31 cellular contexts compared by ENCODE assay signal in the genomic region with DNA sequence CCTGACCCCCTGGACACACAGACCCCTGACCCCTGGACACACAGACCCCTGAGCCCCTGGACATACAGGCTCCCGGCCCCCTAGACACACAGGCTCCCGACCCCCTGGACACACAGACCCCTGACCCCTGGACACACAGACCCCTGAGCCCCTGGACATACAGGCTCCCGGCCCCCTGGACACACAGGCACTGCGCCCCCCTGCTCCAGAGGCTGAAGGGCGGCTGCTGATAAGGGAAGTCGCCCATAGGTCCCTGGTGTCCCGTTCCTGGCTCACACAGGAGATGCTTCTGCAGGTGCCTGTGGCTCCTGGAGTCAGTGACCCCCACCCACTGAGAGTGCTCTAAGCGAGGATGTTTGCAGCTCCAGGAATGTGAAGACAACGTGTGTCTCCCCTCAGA.
"Had no signal": no experiment of that assay in that cellular context is flagged by ENCODE, and none has a peak within 500 bp of the region (broad histone marks: within the 10 kb centered on the region; RNA-seq: fewer than 3 reads in every experiment).

No MANE protein-coding gene starts in this region.

- H3K27me3 Mint-ChIP-seq: activated CD4-positive, alpha-beta T cell treated with anti-CD3 and anti-CD28 coated beads for 36 hours; activated CD4-positive, alpha-beta T cell treated with anti-CD3 and anti-CD28 coated beads, Interleukin-2, amount 10 ng/mL, durations not matched to agents 7 days and 5 days; activated naive CD8-positive, alpha-beta T cell treated with anti-CD3 and anti-CD28 coated beads, Interleukin-2, amount 10 ng/mL, durations not matched to agents 7 days and 5 days had no signal

- H3K36me3 ChIP-seq: cardiac muscle cell, Peyer's patch had no signal

- H3K4me3 Mint-ChIP-seq: activated CD4-positive, alpha-beta T cell treated with anti-CD3 and anti-CD28 coated beads for 36 hours; activated CD4-positive, alpha-beta T cell treated with anti-CD3 and anti-CD28 coated beads, Interleukin-2, amount 10 ng/mL, durations not matched to agents 7 days and 5 days; activated CD8-positive, alpha-beta T cell treated with anti-CD3 and anti-CD28 coated beads, Interleukin-2, amount 10 ng/mL, durations not matched to agents 7 days and 5 days; activated naive CD8-positive, alpha-beta T cell treated with anti-CD3 and anti-CD28 coated beads, Interleukin-2, amount 10 ng/mL, durations not matched to agents 7 days and 5 days; T-helper 1 cell treated with Interleukin-12 subunit alpha and Interleukin-12 subunit beta and Interleukin-4 antibody, amounts not matched to agents 30 μg/mL and 1 μg/mL, for 36 hours; T-helper 2 cell treated with Interferon-gamma antibody and Interleukin-4, amounts not matched to agents 5 μg/mL and 100 μg/mL, for 36 hours; WTC11 had no signal

- H3K27ac Mint-ChIP-seq: activated CD4-positive, alpha-beta T cell treated with anti-CD3 and anti-CD28 coated beads for 36 hours; activated CD4-positive, alpha-beta T cell treated with anti-CD3 and anti-CD28 coated beads, Interleukin-2, amount 10 ng/mL, durations not matched to agents 7 days and 5 days; activated CD8-positive, alpha-beta T cell treated with anti-CD3 and anti-CD28 coated beads, Interleukin-2, amount 10 ng/mL, durations not matched to agents 7 days and 5 days; activated naive CD8-positive, alpha-beta T cell treated with anti-CD3 and anti-CD28 coated beads, Interleukin-2, amount 10 ng/mL, durations not matched to agents 7 days and 5 days; T-helper 1 cell treated with Interleukin-12 subunit alpha and Interleukin-12 subunit beta and Interleukin-4 antibody, amounts not matched to agents 30 μg/mL and 1 μg/mL, for 36 hours; T-helper 2 cell treated with Interferon-gamma antibody and Interleukin-4, amounts not matched to agents 5 μg/mL and 100 μg/mL, for 36 hours; WTC11 had no signal

- H3K36me3 Mint-ChIP-seq: WTC11 had no signal

- DNase-seq: activated CD4-positive, alpha-beta T cell treated with anti-CD3 and anti-CD28 coated beads for 36 hours; activated CD4-positive, alpha-beta T cell treated with anti-CD3 and anti-CD28 coated beads, Interleukin-2, amount 10 ng/mL, durations not matched to agents 7 days and 5 days; activated CD4-positive, alpha-beta T cell treated with anti-CD3 and anti-CD28 coated beads, Interleukin-2, amount 50 U/mL, for 48 hours; activated CD8-positive, alpha-beta memory T cell treated with anti-CD3 and anti-CD28 coated beads, Interleukin-2, amount 50 U/mL, for 48 hours; activated CD8-positive, alpha-beta T cell treated with anti-CD3 and anti-CD28 coated beads, Interleukin-2, amount 10 ng/mL, durations not matched to agents 7 days and 5 days; activated effector memory CD4-positive, alpha-beta T cell treated with Interleukin-2 at 50 U/mL for 16 hours; activated naive CD4-positive, alpha-beta T cell treated with anti-CD3 and anti-CD28 coated beads, Interleukin-2, amount 50 U/mL, for 16 hours; activated naive CD8-positive, alpha-beta T cell treated with anti-CD3 and anti-CD28 coated beads, Interleukin-2, amount 10 ng/mL, durations not matched to agents 7 days and 5 days; activated T-cell treated with anti-CD3 and anti-CD28 coated beads, Interleukin-2, amount 50 U/mL, for 48 hours; amygdala; MM.1S; MV-4-11; NCI-H1092; NCI-H1436 treated with DMSO at 0.1 percent for 48 hours; NCI-H1694 treated with DMSO at 0.1 percent for 48 hours; NCI-H2029; NCI-H345; NCI-H524 treated with DMSO at 0.1 percent for 48 hours; PC-3; Peyer's patch; RPMI8226; SHP77 treated with DMSO at 0.1 percent for 48 hours; SK-N-SH had no signal

- H3K9ac ChIP-seq: KMS-11, SK-N-SH had no signal

- H3K9me3 Mint-ChIP-seq: activated CD4-positive, alpha-beta T cell treated with anti-CD3 and anti-CD28 coated beads, Interleukin-2, amount 10 ng/mL, durations not matched to agents 7 days and 5 days; activated naive CD8-positive, alpha-beta T cell treated with anti-CD3 and anti-CD28 coated beads, Interleukin-2, amount 10 ng/mL, durations not matched to agents 7 days and 5 days; T-helper 1 cell treated with Interleukin-12 subunit alpha and Interleukin-12 subunit beta and Interleukin-4 antibody, amounts not matched to agents 30 μg/mL and 1 μg/mL, for 36 hours; T-helper 2 cell treated with Interferon-gamma antibody and Interleukin-4, amounts not matched to agents 5 μg/mL and 100 μg/mL, for 36 hours; WTC11 had no signal

- H3K27me3 ChIP-seq: ascending aorta, cardiac muscle cell, Peyer's patch, SJSA1 had no signal

- H3K4me3 ChIP-seq: ascending aorta, cardiac muscle cell, Peyer's patch, SJSA1 had no signal

- ATAC-seq: activated CD4-positive, alpha-beta T cell treated with anti-CD3 and anti-CD28 coated beads for 36 hours; activated CD4-positive, CD25-positive, alpha-beta regulatory T cell treated with anti-CD3 and anti-CD28 coated beads, Interleukin-2, amount 50 U/mL, for 24 hours; activated CD8-positive, alpha-beta T cell treated with anti-CD3 and anti-CD28 coated beads, Interleukin-2, amount 10 ng/mL, durations not matched to agents 7 days and 5 days; PC-3; WTC11 had no signal

- H3K27ac ChIP-seq: ascending aorta, cardiac muscle cell, KMS-11, Peyer's patch, SJSA1 had no signal

- H3K9me3 ChIP-seq: ascending aorta, Peyer's patch, SJSA1, SK-N-SH had no signal
